Comparison of ENCODE assay signal across 8 cellular contexts in genomic region chr5:442335-443238, GRCh38. TPM values are rescaled to one million over a fixed set of nuclear protein-coding genes. Genes with fewer than 3 reads are reported as not detected.
DNase-seq lines count a peak whose midpoint lies in the region; ATAC-seq and TF ChIP-seq lines count a peak whose summit lies in the region.

EXOC3 (plus strand) TSS chr5:443176; CDS start chr5:446206, 3,030 bp downstream.

- POLR2A ChIA-PET in activated CD4-positive, alpha-beta memory T cell treated with anti-CD3 and anti-CD28 coated beads, Interleukin-2, amount 10 ng/mL, durations not matched to agents 7 days and 5 days (lab: Charles Lee), result interaction anchor here (0.6 to 1.4 kb wide), 8 partner anchors 23 to 121 kb away, joined by 3 to 6 read pairs (median 3); partner anchors contain the start of gene AHRR

- DNase-seq in BE2C (peak; percentile 88), NCI-H69 (lab: John Stamatoyannopoulos, UW) (peak; percentile 88), ecto neural progenitor cell (ENCODE audit: low spot score) (peak; percentile 87), lung (ENCODE audit: low spot score) (peak; percentile 67)
- DNase-seq in activated CD4-positive, alpha-beta memory T cell treated with anti-CD3 and anti-CD28 coated beads, Interleukin-2, amount 10 ng/mL, durations not matched to agents 7 days and 5 days, result peak; percentile 80
- peak; percentile 58 to 71 (median 62) for DNase-seq in stimulated activated CD4-positive, alpha-beta T cell treated with anti-CD3 and anti-CD28 coated beads, TNF-alpha, amount 100 ng/mL, for 4 hours (ENCODE audit: low read depth in 3 of 3)

- TF ChIP-seq CTCF in BE2C (IDR thresholded peaks at IDR 0.05; ENCODE audit: low read depth, low read length) (no peak), lung (IDR thresholded peaks at IDR 0.05; ENCODE audit: control extremely low read depth, extremely low read depth) (no peak)

- H3K4me3 Mint-ChIP-seq in activated CD4-positive, alpha-beta memory T cell treated with anti-CD3 and anti-CD28 coated beads, Interleukin-2, amount 10 ng/mL, durations not matched to agents 7 days and 5 days, result peak within 1 kb of the TSS; percentile 97

- H3K27me3 ChIP-seq in BE2C (no peaks in the 10 kb centered on the region), lung (ENCODE audit: control insufficient read depth, insufficient read depth) (no peaks in the 10 kb centered on the region)

- H3K9me3 Mint-ChIP-seq in activated CD4-positive, alpha-beta memory T cell treated with anti-CD3 and anti-CD28 coated beads, Interleukin-2, amount 10 ng/mL, durations not matched to agents 7 days and 5 days, result no peaks in the 10 kb centered on the region

- CTCF ChIA-PET in activated CD4-positive, alpha-beta memory T cell treated with anti-CD3 and anti-CD28 coated beads, Interleukin-2, amount 10 ng/mL, durations not matched to agents 7 days and 5 days (lab: Charles Lee), result interaction anchor here (0.9 kb wide), 1 partner anchor 11 kb away, joined by 3 read pairs; no protein-coding TSS in a partner anchor

- peak within 1 kb of the TSS; percentile 93 for H3K4me3 ChIP-seq in BE2C (ENCODE audit: low read depth, low read length)
- H3K4me3 ChIP-seq in lung, result peak within 1 kb of the TSS; percentile 99

- peaks cover 25% of the 10 kb centered on the region for H3K36me3 Mint-ChIP-seq in activated CD4-positive, alpha-beta memory T cell treated with anti-CD3 and anti-CD28 coated beads, Interleukin-2, amount 10 ng/mL, durations not matched to agents 7 days and 5 days (ENCODE audit: low read depth)

- ATAC-seq in HG03354 (IDR thresholded peaks at IDR 0.05; ENCODE audit: poor library complexity, severe bottlenecking, unreplicated experiment), result peak; percentile 90
- peak; percentile 89 for ATAC-seq in lung (ENCODE audit: insufficient read depth, low FRiP score)

- H3K27ac ChIP-seq in lung (ENCODE audit: low read depth in 1 of 2, low read length in 1 of 2), result peak within 1 kb of the TSS; percentile 62 to 92

- 5 to 7% methylated on average over 52 to 73 of the region's 73 CpGs for WGBS in lung, 2 donors

- H3K9me3 ChIP-seq in BE2C (no peaks in the 10 kb centered on the region), lung (ENCODE audit: control insufficient read depth in 2 of 2, insufficient read depth in 1 of 2, low read length in 1 of 2) (no peaks in the 10 kb centered on the region)

- no peaks in the 10 kb centered on the region for H3K27me3 Mint-ChIP-seq in activated CD4-positive, alpha-beta memory T cell treated with anti-CD3 and anti-CD28 coated beads, Interleukin-2, amount 10 ng/mL, durations not matched to agents 7 days and 5 days

- peaks cover 2% of the 10 kb centered on the region; the same call in 1 of the 2 replicates for H3K4me1 ChIP-seq in BE2C
- peaks cover 2 to 16% of the 10 kb centered on the region in 2 donors for H3K4me1 ChIP-seq in lung (ENCODE audit: control insufficient read depth in 2 of 2, insufficient read depth in 2 of 2, low read length in 2 of 2)

- peaks cover 33% of the 10 kb centered on the region for H3K4me1 Mint-ChIP-seq in activated CD4-positive, alpha-beta memory T cell treated with anti-CD3 and anti-CD28 coated beads, Interleukin-2, amount 10 ng/mL, durations not matched to agents 7 days and 5 days

- peak; percentile 85 for TF ChIP-seq POLR2A in GM19099 (IDR thresholded peaks at IDR 0.05; ENCODE audit: extremely low read depth, insufficient read length, low read depth)

- H3K27ac Mint-ChIP-seq in activated CD4-positive, alpha-beta memory T cell treated with anti-CD3 and anti-CD28 coated beads, Interleukin-2, amount 10 ng/mL, durations not matched to agents 7 days and 5 days, result peak within 1 kb of the TSS; percentile 89

- peaks cover 13% of the 10 kb centered on the region for H3K36me3 ChIP-seq in BE2C
- H3K36me3 ChIP-seq in lung (ENCODE audit: control insufficient read depth in 2 of 2, insufficient read depth in 2 of 2, low read length in 2 of 2), result peaks cover 0 to 10% of the 10 kb centered on the region in 2 donors

RNA-seq across cellular contexts. Expression of gene EXOC3, which starts in this region (rescaled TPM):
- 111 TPM for polyA plus RNA-seq in BE2C (2012; ENCODE audit: insufficient read depth, insufficient read length, low read depth)
- total RNA-seq in activated CD4-positive, alpha-beta memory T cell treated with anti-CD3 and anti-CD28 coated beads, Interleukin-2, amount 10 ng/mL, durations not matched to agents 7 days and 5 days, result 10 to 100 TPM; 67.7 to 68.8 TPM
- 10 to 100 TPM; 60.5 to 61.0 TPM for total RNA-seq in lung
- polyA plus RNA-seq in lung, result 10 to 100 TPM; 34.8 to 43.2 TPM

Comparison
In these comparisons a context has a peak if more than half of its experiments do, and no peak if none do; other contexts are left out.
1. Peak in every context shown above with its lines: DNase-seq, ATAC-seq, H3K4me3 ChIP-seq and H3K27ac ChIP-seq.